Comparison of ENCODE assay signal across 8 cellular contexts in genomic region chr18:32549248-32549842, GRCh38.
A peak's percentile ranks its signal among the peaks of the same experiment; 100 is the strongest.
DNase-seq lines count a peak whose midpoint lies in the region; ATAC-seq lines count a peak whose summit lies in the region.

No MANE protein-coding gene starts in this region.

- no peak overlapping the region for H3K4me3 ChIP-seq in trophoblast cell (ENCODE audit: low read depth, low read length)

- H3K4me2 ChIP-seq in trophoblast cell (ENCODE audit: low read length), result no peak overlapping the region

- WGBS in trophoblast cell (ENCODE audit: extremely low coverage, insufficient coverage, insufficient read length), result no CpG with 5 or more reads among the region's 3 CpGs

- no peak overlapping the region for H3K27ac ChIP-seq in trophoblast cell (ENCODE audit: low read depth, low read length)

- no peaks in the 10 kb centered on the region for H3K27me3 ChIP-seq in trophoblast cell (ENCODE audit: insufficient read depth, low read length)

- peak; percentile 81 for ATAC-seq in GM21367 (IDR thresholded peaks at IDR 0.05; ENCODE audit: unreplicated experiment)
- no peak for ATAC-seq in GM21619 (IDR thresholded peaks at IDR 0.05; ENCODE audit: unreplicated experiment)

- no peak overlapping the region for H4K91ac ChIP-seq in trophoblast cell (ENCODE audit: low read depth, low read length)

- no peak overlapping the region for H3K4ac ChIP-seq in trophoblast cell (ENCODE audit: low read depth, low read length)

- peak; percentile 72 for DNase-seq in DMS79 (lab: John Stamatoyannopoulos, UW)
- DNase-seq in HK-2 (ENCODE audit: unreplicated experiment), result peak; percentile 17
- DNase-seq in NCI-H82 treated with DMSO at 0.1 percent for 48 hours (lab: John Stamatoyannopoulos, UW; ENCODE audit: unreplicated experiment), result peak; percentile 65
- DNase-seq in activated T-cell treated with anti-CD3 and anti-CD28 coated beads for 1 hour (ENCODE audit: low read depth), result peak; percentile 19
- DNase-seq in fibroblast of the conjunctiva (ENCODE audit: low read depth), result peak; percentile 9
- DNase-seq in trophoblast cell, result peak; percentile 51 to 76

- no peak overlapping the region for H2BK120ac ChIP-seq in trophoblast cell (ENCODE audit: insufficient read depth, low read length, poor library complexity)

- H3K23ac ChIP-seq in trophoblast cell (ENCODE audit: low read length), result no peak overlapping the region

- H3K14ac ChIP-seq in trophoblast cell (ENCODE audit: low read length), result no peak overlapping the region

- no peaks in the 10 kb centered on the region for H3K9me3 ChIP-seq in trophoblast cell (ENCODE audit: insufficient read depth, low read depth, low read length)

- H3K79me1 ChIP-seq in trophoblast cell (ENCODE audit: low read length), result no peaks in the 10 kb centered on the region

- no peak overlapping the region for H2BK12ac ChIP-seq in trophoblast cell (ENCODE audit: low read length)

- H3K9ac ChIP-seq in trophoblast cell (ENCODE audit: low read length), result no peak overlapping the region

- no peak overlapping the region for H2BK5ac ChIP-seq in trophoblast cell (ENCODE audit: low read depth, low read length, poor library complexity)

- H2AFZ ChIP-seq in trophoblast cell (ENCODE audit: insufficient read depth, low read length, poor library complexity), result no peak overlapping the region

- no peaks in the 10 kb centered on the region for H3K4me1 ChIP-seq in trophoblast cell (ENCODE audit: control insufficient read depth in 1 of 2, insufficient read depth in 2 of 2, low read length in 2 of 2)

- no peak overlapping the region for H4K12ac ChIP-seq in trophoblast cell (ENCODE audit: low read depth, low read length)

- no peak overlapping the region for H2AK5ac ChIP-seq in trophoblast cell (ENCODE audit: low read length)

- no peaks in the 10 kb centered on the region for H3K79me2 ChIP-seq in trophoblast cell (ENCODE audit: control insufficient read depth, insufficient read depth, low read length, poor library complexity)

- no peak overlapping the region for H4K8ac ChIP-seq in trophoblast cell (ENCODE audit: low read depth, low read length)

- H3K18ac ChIP-seq in trophoblast cell (ENCODE audit: low read length), result no peak overlapping the region

- no peaks in the 10 kb centered on the region for H3K36me3 ChIP-seq in trophoblast cell (ENCODE audit: control insufficient read depth in 1 of 2, insufficient read depth in 2 of 2, low read length in 2 of 2)

Comparison
In these comparisons a context has a peak if more than half of its experiments do, and no peak if none do; other contexts are left out.
1. DNase-seq: peak in every context shown above with its lines; median percentile 72 in DMS79; 65 in NCI-H82 treated with DMSO at 0.1 percent for 48 hours; 64 in trophoblast cell; 19 in activated T-cell treated with anti-CD3 and anti-CD28 coated beads for 1 hour; 17 in HK-2; 9 in fibroblast of the conjunctiva.